In the genomic region with DNA sequence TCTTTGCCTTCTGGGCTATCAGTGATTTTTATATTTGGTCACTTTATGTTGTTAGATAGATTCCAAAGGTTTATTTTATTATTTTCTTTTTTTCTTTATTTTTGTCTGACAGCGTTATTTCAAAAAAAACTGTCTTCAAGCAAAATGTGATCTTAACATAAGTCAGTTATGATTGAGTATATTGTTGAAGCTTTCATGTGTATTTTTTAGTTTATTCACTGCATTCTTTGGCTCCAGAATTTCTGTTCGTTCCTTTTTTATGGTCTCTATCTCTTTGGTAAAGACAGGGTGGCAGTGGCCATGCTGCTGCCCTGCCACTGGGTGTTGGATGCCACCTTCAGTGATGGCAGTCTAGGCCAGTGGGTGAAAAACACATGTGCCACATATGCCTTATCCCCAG, we compare ENCODE assay signal across 32 cellular contexts. TPM values are rescaled to one million over a fixed set of nuclear protein-coding genes. Genes with fewer than 3 reads are reported as not detected.
"Had no signal": no experiment of that assay in that cellular context is flagged by ENCODE, and none has a peak within 500 bp of the region (broad histone marks: within the 10 kb centered on the region; RNA-seq: fewer than 3 reads in every experiment).

A gene with protein sequence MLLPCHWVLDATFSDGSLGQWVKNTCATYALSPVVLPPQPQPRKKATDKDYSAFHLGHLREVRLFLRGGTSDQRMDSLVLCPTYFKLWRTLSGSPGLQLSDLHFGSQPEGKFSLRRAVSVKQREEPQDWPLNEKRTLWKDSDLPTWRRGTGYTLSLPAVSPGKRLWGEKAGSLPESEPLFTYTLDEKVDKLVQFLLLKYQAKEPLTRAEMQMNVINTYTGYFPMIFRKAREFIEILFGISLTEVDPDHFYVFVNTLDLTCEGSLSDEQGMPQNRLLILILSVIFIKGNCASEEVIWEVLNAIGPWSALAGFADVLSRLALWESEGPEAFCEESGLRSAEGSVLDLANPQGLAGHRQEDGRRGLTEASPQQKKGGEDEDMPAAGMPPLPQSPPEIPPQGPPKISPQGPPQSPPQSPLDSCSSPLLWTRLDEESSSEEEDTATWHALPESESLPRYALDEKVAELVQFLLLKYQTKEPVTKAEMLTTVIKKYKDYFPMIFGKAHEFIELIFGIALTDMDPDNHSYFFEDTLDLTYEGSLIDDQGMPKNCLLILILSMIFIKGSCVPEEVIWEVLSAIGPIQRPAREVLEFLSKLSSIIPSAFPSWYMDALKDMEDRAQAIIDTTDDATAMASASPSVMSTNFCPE (plus strand): TSS at position 301 of the 400 bp plus-strand sequence. CDS start 0 bp downstream, at position 301.

- DNase-seq: Kasumi-1, KG1, MG63, NCI-H1048, NCI-H1092 treated with DMSO at 0.1 percent for 48 hours, NCI-H1417, NCI-H1436, NCI-H146, NCI-H1694, NCI-H187, NCI-H1930, NCI-H2029 treated with DMSO at 0.1 percent for 48 hours, NCI-H2081 treated with DMSO at 0.1 percent for 48 hours, NCI-H2107, NCI-H2171, NCI-H226, NCI-H446 treated with DMSO at 0.1 percent for 48 hours, NCI-H510A, NCI-H524, NCI-H526, NCI-H69, NCI-H748 treated with DMSO at 0.1 percent for 48 hours, NCI-H82, OCI-M1, PC-3, Peyer's patch, Right ventricle myocardium superior, RPMI8226, SHP77 treated with DMSO at 0.1 percent for 48 hours, SK-N-SH, SW 1271 had no signal

- H3K9ac ChIP-seq: SK-N-SH had no signal

- H3K4me2 ChIP-seq: SK-N-SH had no signal

- H3K27me3 ChIP-seq: MG63, Peyer's patch, SJSA1 had no signal

- H3K4me1 ChIP-seq: Peyer's patch, SJSA1 had no signal

- H3K4me3 ChIP-seq: MG63, Peyer's patch, SJSA1 had no signal

- H3K27ac ChIP-seq: Peyer's patch, SJSA1 had no signal

- ATAC-seq: PC-3 had no signal

- H3K9me3 ChIP-seq: MG63, Peyer's patch, SJSA1, SK-N-SH had no signal

- H3K36me3 ChIP-seq: MG63, Peyer's patch, SJSA1 had no signal

RNA-seq across cellular contexts. Expression of the gene that starts here (rescaled TPM):
- total RNA-seq: PC-3, Peyer's patch, Right ventricle myocardium superior, SJSA1 had no signal
